In the genomic region with DNA sequence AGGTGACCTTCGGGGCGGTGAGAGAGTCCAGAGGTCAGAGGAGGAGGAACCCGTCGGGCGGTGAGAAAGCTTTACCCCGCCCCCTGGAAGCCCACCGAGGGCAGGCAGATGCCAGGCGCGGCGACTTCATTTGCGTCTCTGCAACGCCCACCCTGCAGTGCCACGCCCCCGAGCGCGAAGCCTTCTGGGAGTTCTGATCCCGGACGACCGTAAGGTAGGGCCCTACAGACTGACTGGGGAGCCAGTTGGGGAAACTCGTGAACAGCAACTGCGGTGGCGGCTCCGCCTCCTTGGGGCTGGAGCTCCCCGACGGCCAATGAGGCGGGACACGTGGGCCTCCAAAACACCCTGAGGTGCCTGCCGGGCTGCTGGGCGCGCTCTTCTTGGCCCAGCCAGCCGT, we compare ENCODE assay signal across 19 cellular contexts. TPM values are rescaled to one million over a fixed set of nuclear protein-coding genes. Genes with fewer than 3 reads are reported as not detected.
A peak's percentile ranks its signal among the peaks of the same experiment; 100 is the strongest.
DNase-seq lines count a peak whose midpoint lies in the region; ATAC-seq, FAIRE-seq and TF ChIP-seq lines count a peak whose summit lies in the region.
"Had no signal": no experiment of that assay in that cellular context is flagged by ENCODE, and none has a peak within 500 bp of the region (broad histone marks: within the 10 kb centered on the region; RNA-seq: fewer than 3 reads in every experiment).

No MANE protein-coding gene starts in this region.

- H3K56ac ChIP-seq in H9 (ENCODE audit: insufficient read length, low read depth, low read length) (no peak overlapping the region), H1 (replicated peaks; ENCODE audit: insufficient read length, low read depth, low read length) (no peak overlapping the region)

- H3K4me3 ChIP-seq in H1 (ENCODE audit: extremely low read depth in 1 of 4, insufficient read depth in 2 of 4, low read depth in 3 of 4, low read length in 4 of 4) (no peak overlapping the region), small intestine (ENCODE audit: low read depth in 1 of 2, low read length in 2 of 2) (no peak overlapping the region)

- H4K20me1 ChIP-seq in H9 (ENCODE audit: control insufficient read depth, insufficient read depth, insufficient read length) = no peaks in the 10 kb centered on the region
- no peaks in the 10 kb centered on the region for H4K20me1 ChIP-seq in H1 (replicated peaks in 1 of 2; ENCODE audit: control insufficient read depth in 1 of 2, insufficient read depth in 2 of 2, low read length in 2 of 2)

- no peak for TF ChIP-seq EP300 in H1 (IDR thresholded peaks at IDR 0.05; ENCODE audit: borderline replicate concordance in 1 of 2, low read depth in 2 of 2, low read length in 2 of 2)

- H2AFZ ChIP-seq in H9 (ENCODE audit: low read length) (no peak overlapping the region), H1 (ENCODE audit: low read length) (no peak overlapping the region)

- H3K27ac Mint-ChIP-seq in H9 = no peak overlapping the region; a peak in 1 of 7 replicates
- H3K27ac Mint-ChIP-seq in Calu3 (ENCODE audit: unreplicated experiment) = no peak overlapping the region
- H3K27ac Mint-ChIP-seq: B cell had no signal

- FAIRE-seq in H1 (lab: Jason Lieb, UNC) (no peak), small intestine (lab: Jason Lieb, UNC) (no peak)
- FAIRE-seq: A204.1, D721Med, GM12892 had no signal

- H3K79me2 ChIP-seq in H9 (ENCODE audit: insufficient read depth, low read length) = no peaks in the 10 kb centered on the region
- no peaks in the 10 kb centered on the region for H3K79me2 ChIP-seq in H1 (ENCODE audit: control insufficient read depth in 1 of 2, insufficient read depth in 2 of 2, low read length in 2 of 2)

- H2BK12ac ChIP-seq in H9 (ENCODE audit: insufficient read length, low read depth, low read length) = no peak overlapping the region
- no peak overlapping the region for H2BK12ac ChIP-seq in H1 (ENCODE audit: low read depth, low read length)

- no peak overlapping the region for H3K18ac ChIP-seq in H9 (ENCODE audit: insufficient read length, low read depth, low read length)
- H3K18ac ChIP-seq in H1 (ENCODE audit: extremely low read depth, low read length) = no peak overlapping the region

- H3K9me3 Mint-ChIP-seq in H9 (no peaks in the 10 kb centered on the region), Calu3 (ENCODE audit: low read depth, unreplicated experiment) (peaks cover 2% of the 10 kb centered on the region)

- peak; percentile 67 for DNase-seq in H9
- peak in 1 of 2 experiments; percentile 47 for DNase-seq in H1 (ENCODE audit: low read depth in 1 of 2, low spot score in 2 of 2)
- DNase-seq in mesenteric fat pad (ENCODE audit: low spot score) = peak; percentile 84
- no peak for DNase-seq in small intestine
- no peak for DNase-seq in Calu3
- DNase-seq: DMS153, DMS79 treated with DMSO at 0.1 percent for 48 hours, EL, GDM1, GOT3 had no signal

- no peak overlapping the region for H2BK15ac ChIP-seq in H9 (ENCODE audit: low read depth, low read length)
- H2BK15ac ChIP-seq in H1 (ENCODE audit: low read length) = no peak overlapping the region

- TF ChIP-seq CTCF in H9 (conservative IDR thresholded peaks at IDR 0.05) = no peak
- TF ChIP-seq CTCF in H1 (IDR thresholded peaks at IDR 0.05; ENCODE audit: control extremely low read depth in 1 of 3, insufficient read depth in 1 of 3, low read depth in 1 of 3, low read length in 3 of 3) = no peak
- no peak for TF ChIP-seq CTCF in Calu3 (IDR thresholded peaks at IDR 0.05; ENCODE audit: unreplicated experiment)

- intact Hi-C loops in Calu3 (cut with micrococcal nuclease; ENCODE audit: unreplicated experiment) = no loop called here

- ATAC-seq in HG02759 (IDR thresholded peaks at IDR 0.05; ENCODE audit: unreplicated experiment) (no peak), HG02884 (IDR thresholded peaks at IDR 0.05; ENCODE audit: unreplicated experiment) (no peak)
- ATAC-seq: HCT116 had no signal

- H2BK20ac ChIP-seq in H9 (ENCODE audit: low read depth, low read length, poor library complexity, severe bottlenecking) = no peak overlapping the region
- no peak overlapping the region for H2BK20ac ChIP-seq in H1 (ENCODE audit: low read length)

- no CpG with 5 or more reads among the region's 31 CpGs for WGBS in H9 (ENCODE audit: extremely low coverage, insufficient read length, low lambda C conversion rate)
- WGBS in H1 (ENCODE audit: extremely low coverage in 1 of 2, insufficient coverage in 1 of 2, insufficient read length in 1 of 2, insufficient replicate concordance in 2 of 2, low coverage in 1 of 2, low lambda C conversion rate in 2 of 2, missing lambda C conversion rate in 1 of 2), 2 experiments = 88% methylated on average over 25 of the region's 31 CpGs; no CpG with 5 or more reads in 1 of the 2 experiments
- WGBS in small intestine, 3 donors = 93 to 96% (median 94%) methylated on average over 29 to 31 of the region's 31 CpGs

- H3K4me1 Mint-ChIP-seq in H9 (peaks cover 4% of the 10 kb centered on the region in 2 experiments), Calu3 (ENCODE audit: low read depth, unreplicated experiment) (no peaks in the 10 kb centered on the region)
- H3K4me1 Mint-ChIP-seq: B cell had no signal

- H3K36me3 ChIP-seq in H1 (ENCODE audit: control insufficient read depth in 2 of 4, insufficient read depth in 4 of 4, low read length in 3 of 4) (no peaks in the 10 kb centered on the region), small intestine (ENCODE audit: control insufficient read depth in 2 of 2, insufficient read depth in 2 of 2, low read length in 2 of 2) (no peaks in the 10 kb centered on the region)

- CTCF ChIA-PET in H1 (lab: Charles Lee; ENCODE audit: partially characterized antibody) = interaction anchor here (0.5 to 1.6 kb wide), 10 partner anchors 13 to 406 kb away, joined by 3 to 4 read pairs (median 3); no protein-coding TSS in a partner anchor
- CTCF ChIA-PET in Calu3 (lab: Charles Lee) = no interaction called here

- H2BK120ac ChIP-seq in H9 (ENCODE audit: low read depth, low read length, poor library complexity, severe bottlenecking) (no peak overlapping the region), H1 (replicated peaks; ENCODE audit: low read depth, low read length) (no peak overlapping the region)

- no peaks in the 10 kb centered on the region for H3K23me2 ChIP-seq in H9 (ENCODE audit: insufficient read length, low read depth, low read length, poor library complexity, severe bottlenecking)
- no peaks in the 10 kb centered on the region for H3K23me2 ChIP-seq in H1 (ENCODE audit: low read depth, low read length)

- H3K4me2 ChIP-seq in H9 (ENCODE audit: insufficient read depth, insufficient read length, low read length) = no peak overlapping the region
- H3K4me2 ChIP-seq in H1 (ENCODE audit: insufficient read depth in 1 of 2, low read depth in 2 of 2, low read length in 2 of 2) = no peak overlapping the region

- H3K27me3 Mint-ChIP-seq in H9 (ENCODE audit: low read depth) = no peaks in the 10 kb centered on the region
- H3K27me3 Mint-ChIP-seq in Calu3 (ENCODE audit: unreplicated experiment) = no peaks in the 10 kb centered on the region

- no peak for TF ChIP-seq RAD21 in H1 (IDR thresholded peaks at IDR 0.05 in 1 of 2, conservative IDR thresholded peaks at IDR 0.05 in 1 of 2; ENCODE audit: low read depth in 2 of 2, low read length in 2 of 2)

- H3K27ac ChIP-seq in H9 (ENCODE audit: insufficient read length, low read depth, low read length) = no peak overlapping the region
- H3K27ac ChIP-seq in H1 (ENCODE audit: low read depth, low read length) = no peak overlapping the region
- H3K27ac ChIP-seq in small intestine (ENCODE audit: low read depth in 1 of 2, low read length in 1 of 2) = no peak overlapping the region
- H3K27ac ChIP-seq: C4-2B had no signal

- H2AK5ac ChIP-seq in H9 (ENCODE audit: insufficient read length, low read length) (no peak overlapping the region), H1 (ENCODE audit: low read depth, low read length) (no peak overlapping the region)

- H3K9ac ChIP-seq in H9 (ENCODE audit: extremely low read depth, insufficient read length, low read length) (no peak overlapping the region), H1 (replicated peaks in 1 of 4; ENCODE audit: extremely low read depth in 1 of 4, low read depth in 3 of 4, low read length in 3 of 4) (no peak overlapping the region)

- no peak overlapping the region for H3T11ph ChIP-seq in H9 (ENCODE audit: low read length)

- H3K79me1 ChIP-seq in H9 (ENCODE audit: insufficient read depth, low read depth, low read length, poor library complexity, severe bottlenecking) (no peaks in the 10 kb centered on the region), H1 (ENCODE audit: low read depth, low read length) (no peaks in the 10 kb centered on the region)

- H3K4me1 ChIP-seq in H9 (ENCODE audit: insufficient read depth, low read length) (no peaks in the 10 kb centered on the region), H1 (replicated peaks in 1 of 4; ENCODE audit: control insufficient read depth in 3 of 4, insufficient read depth in 4 of 4, low read length in 3 of 4) (no peaks in the 10 kb centered on the region), small intestine (ENCODE audit: control insufficient read depth in 2 of 2, insufficient read depth in 1 of 2, low read depth in 1 of 2, low read length in 1 of 2) (no peaks in the 10 kb centered on the region)

- H2BK5ac ChIP-seq in H9 (ENCODE audit: insufficient read length, low read length) (no peak overlapping the region), H1 (ENCODE audit: low read depth, low read length) (no peak overlapping the region)

- no peak overlapping the region for H3K14ac ChIP-seq in H9 (ENCODE audit: insufficient read depth, low read length)
- no peak overlapping the region for H3K14ac ChIP-seq in H1 (ENCODE audit: insufficient read length)

- no peak overlapping the region for H3K4me3 Mint-ChIP-seq in H9
- H3K4me3 Mint-ChIP-seq in Calu3 (ENCODE audit: low read depth, unreplicated experiment) = no peak overlapping the region
- H3K4me3 Mint-ChIP-seq: B cell; CD4-positive, alpha-beta memory T cell had no signal

- H4K5ac ChIP-seq in H9 (ENCODE audit: insufficient read length, low read depth, low read length) (no peak overlapping the region), H1 (ENCODE audit: insufficient read length, low read depth, low read length) (no peak overlapping the region)

- H3K36me3 Mint-ChIP-seq in H9 (ENCODE audit: insufficient read depth in 1 of 3, low read depth in 3 of 3) = no peaks in the 10 kb centered on the region
- no peaks in the 10 kb centered on the region for H3K36me3 Mint-ChIP-seq in Calu3 (ENCODE audit: insufficient read depth, unreplicated experiment)
- H3K36me3 Mint-ChIP-seq: CD4-positive, alpha-beta memory T cell had no signal

- POLR2A ChIA-PET in H1 (lab: Charles Lee; ENCODE audit: partially characterized antibody) = no interaction called here

- no peak overlapping the region for H4K8ac ChIP-seq in H9 (replicated peaks; ENCODE audit: insufficient read length, low read depth, low read length)
- peak overlapping the region; percentile 68; the same call in 1 of the 2 replicates for H4K8ac ChIP-seq in H1 (ENCODE audit: extremely low read depth, insufficient read depth, low read length)

- H3K9me3 ChIP-seq in H9 (ENCODE audit: control insufficient read depth, low read depth, low read length) = no peaks in the 10 kb centered on the region
- no peaks in the 10 kb centered on the region for H3K9me3 ChIP-seq in H1 (ENCODE audit: insufficient read depth in 2 of 2, low read depth in 1 of 2, low read length in 1 of 2)
- H3K9me3 ChIP-seq in small intestine (ENCODE audit: control insufficient read depth, low read depth) = no peaks in the 10 kb centered on the region

- H4K91ac ChIP-seq in H9 (ENCODE audit: insufficient read length, low read depth, low read length) (no peak overlapping the region), H1 (replicated peaks; ENCODE audit: insufficient read length, low read length) (no peak overlapping the region)

- BruUV-seq in Calu3 (replicated peaks; lab: Mats Ljungman, UMichigan) = no TSS peak

- H3K27me3 ChIP-seq in H9 (ENCODE audit: insufficient read depth, low read length) (no peaks in the 10 kb centered on the region), H1 (replicated peaks in 1 of 4; ENCODE audit: control insufficient read depth in 3 of 4, extremely low read depth in 1 of 4, insufficient read depth in 3 of 4, low read length in 3 of 4) (no peaks in the 10 kb centered on the region), small intestine (ENCODE audit: control insufficient read depth in 2 of 2, insufficient read depth in 2 of 2, low read length in 2 of 2) (no peaks in the 10 kb centered on the region)

- no peak for TF ChIP-seq POLR2A in H1 (IDR thresholded peaks at IDR 0.05; ENCODE audit: control extremely low read depth in 1 of 2, low read depth in 2 of 2, low read length in 2 of 2)

- H3K23ac ChIP-seq in H9 (ENCODE audit: insufficient read length, low read depth, low read length) (no peak overlapping the region), H1 (ENCODE audit: insufficient read length) (no peak overlapping the region)

- H3K4ac ChIP-seq in H9 (ENCODE audit: low read depth, low read length) (no peak overlapping the region), H1 (replicated peaks; ENCODE audit: insufficient read length, low read depth, low read length) (no peak overlapping the region)

RNA-seq across cellular contexts. Expression of a gene that starts 46.0 kb away (rescaled TPM):
- total RNA-seq in H9 (2021) (3.8 and 4.5 TPM in 2 replicates), mesenteric fat pad (0.35 TPM), Calu3 (2022) (0.19 TPM in 1 of 2 replicates, not detected in the other)
- 6.1 and 7.0 TPM in 2 replicates for total RNA-seq in H1 (2021; fragmentation: NEBNext Ultra II Directional; extraction: Animal tissue kit (Norgen Biotek cat#: 25700))
- polyA plus RNA-seq in H1 (2011; rRNA removed) (3.4 and 3.6 TPM in 2 replicates), small intestine (under 1 TPM in 1 of 3 donors, not detected in 2; 0.13 TPM)
- polyA plus RNA-seq in H1 (2011; cell fraction: cytosol; rRNA removed) = 4.0 TPM
- 3.9 TPM for polyA plus RNA-seq in H1 (2011; cell fraction: nucleus; rRNA removed)
- 4.0 to 6.2 TPM (median 5.3 TPM) in 4 replicates for polyA plus RNA-seq in H1 (2012, experiment 1 of 2)
- 5.3 TPM for polyA plus RNA-seq in H1 (2012, experiment 2 of 2)
- polyA plus RNA-seq in H1 (2013, experiment 1 of 2) = 3.4 TPM
- 3.9 TPM for polyA plus RNA-seq in H1 (2013, experiment 2 of 2)
- 5.5 and 8.0 TPM in 2 replicates for polyA minus RNA-seq in H1 (2011; rRNA and poly(A)+ RNA removed)
- polyA minus RNA-seq in H1 (2011; cell fraction: cytosol; rRNA and poly(A)+ RNA removed) = 3.9 TPM
- polyA minus RNA-seq in H1 (2011; cell fraction: nucleus; rRNA and poly(A)+ RNA removed) = 5.1 TPM
- total RNA-seq: B cell had no signal

Comparison
In these comparisons a context has a peak if more than half of its experiments do, and no peak if none do; other contexts are left out.
1. DNase-seq: peak in H9 (single experiment) and mesenteric fat pad (single experiment); none in small intestine (single experiment) and Calu3 (single experiment).